Comparison of ENCODE assay signal across 6 cellular contexts in genomic region chr3:195962222-195962621, GRCh38. TPM values are rescaled to one million over a fixed set of nuclear protein-coding genes. Genes with fewer than 3 reads are reported as not detected.
DNase-seq lines count a peak whose midpoint lies in the region; ATAC-seq and TF ChIP-seq lines count a peak whose summit lies in the region.
"Not testable (repeated sequence)": the region's sequence is repeated elsewhere in the genome, so short reads cannot be mapped to it uniquely, and the experiment has no call there.

No MANE protein-coding gene starts in this region.

- TF ChIP-seq CTCF in C4-2B (conservative IDR thresholded peaks at IDR 0.05); progenitor cell of endocrine pancreas (IDR thresholded peaks at IDR 0.05; ENCODE audit: unreplicated experiment): not testable (repeated sequence)

- H3K36me3 Mint-ChIP-seq in progenitor cell of endocrine pancreas (ENCODE audit: insufficient read depth) = peaks cover 24% of the 10 kb centered on the region

- peak overlapping the region; percentile 40 for H3K27ac Mint-ChIP-seq in progenitor cell of endocrine pancreas

- peak; percentile 47 for DNase-seq in activated CD4-positive, alpha-beta T cell treated with anti-CD3 and anti-CD28 coated beads for 48 hours
- peak; percentile 10 for DNase-seq in activated naive CD4-positive, alpha-beta T cell treated with Interleukin-2 at 50 U/mL for 16 hours
- peak; percentile 37 for DNase-seq in left lobe of liver (ENCODE audit: low spot score)
- DNase-seq in mesenteric fat pad (ENCODE audit: low spot score) = peak; percentile 47
- not testable (repeated sequence) for DNase-seq in progenitor cell of endocrine pancreas (ENCODE audit: low spot score, unreplicated experiment)

- not testable (repeated sequence) for H3K9me3 Mint-ChIP-seq in progenitor cell of endocrine pancreas (ENCODE audit: low read depth)

- 0 out of 2 replicates have a peak overlapping the region, but pooled peaks have one; percentile 4 for H3K27ac ChIP-seq in C4-2B

- not testable (repeated sequence) for ATAC-seq in left lobe of liver

- H3K27me3 Mint-ChIP-seq in progenitor cell of endocrine pancreas = not testable (repeated sequence)

- not testable (repeated sequence) for H3K4me3 Mint-ChIP-seq in progenitor cell of endocrine pancreas (ENCODE audit: low read depth)

- not testable (repeated sequence) for H3K4me1 Mint-ChIP-seq in progenitor cell of endocrine pancreas (ENCODE audit: low read depth)

RNA-seq across cellular contexts. Expression of gene TNK2, which starts 53.9 kb away (rescaled TPM):
- total RNA-seq in left lobe of liver = 55.2 TPM
- 40.5 TPM for total RNA-seq in mesenteric fat pad
- 57.3 and 73.6 TPM in 2 replicates for total RNA-seq in progenitor cell of endocrine pancreas
